ENCODE assay signal across 8 cellular contexts in genomic region chr3:123961508-123961856, GRCh38. TPM values are rescaled to one million over a fixed set of nuclear protein-coding genes. Genes with fewer than 3 reads are reported as not detected.
A peak's percentile ranks its signal among the peaks of the same experiment; 100 is the strongest.
DNase-seq lines count a peak whose midpoint lies in the region; ATAC-seq and TF ChIP-seq lines count a peak whose summit lies in the region.

No MANE protein-coding gene starts in this region.

- peak; percentile 3 for ATAC-seq in GM21576 (IDR thresholded peaks at IDR 0.05; ENCODE audit: unreplicated experiment)
- ATAC-seq in HG02981 (IDR thresholded peaks at IDR 0.05; ENCODE audit: unreplicated experiment) = no peak

- no peak for TF ChIP-seq CTCF in WERI-Rb-1 (IDR thresholded peaks at IDR 0.05; ENCODE audit: low read depth, low read length)
- TF ChIP-seq CTCF in glutamatergic neuron (IDR thresholded peaks at IDR 0.05; ENCODE audit: partially characterized antibody, unreplicated experiment) = no peak

- peak overlapping the region; percentile 94 for H3K9ac ChIP-seq in skeletal muscle satellite cell (ENCODE audit: low read depth, low read length)

- peak overlapping the region; percentile 94 for H3K27ac Mint-ChIP-seq in glutamatergic neuron (ENCODE audit: unreplicated experiment)

- H3K4me1 Mint-ChIP-seq in glutamatergic neuron (ENCODE audit: low read depth, unreplicated experiment) = peaks cover 4% of the 10 kb centered on the region

- H3K9me3 Mint-ChIP-seq in glutamatergic neuron (ENCODE audit: unreplicated experiment) = peaks cover 2% of the 10 kb centered on the region

- peak overlapping the region; percentile 87 for H3K4me2 ChIP-seq in skeletal muscle satellite cell (ENCODE audit: low read length)

- DNase-seq in WERI-Rb-1 = no peak
- no peak for DNase-seq in glutamatergic neuron
- DNase-seq in stimulated activated naive CD4-positive, alpha-beta T cell treated with Interleukin-2 at 50 U/mL for 16 hours (lab: John Stamatoyannopoulos, UW) = no peak
- DNase-seq in NCI-H2196 treated with DMSO at 0.1 percent for 48 hours (lab: John Stamatoyannopoulos, UW; ENCODE audit: unreplicated experiment) = no peak
- DNase-seq in NCI-H2227 treated with DMSO at 0.1 percent for 48 hours (lab: John Stamatoyannopoulos, UW) = no peak

- H3K27me3 ChIP-seq in WERI-Rb-1 (ENCODE audit: insufficient read depth, low read depth, severe bottlenecking) (no peaks in the 10 kb centered on the region), skeletal muscle satellite cell (ENCODE audit: control insufficient read depth, insufficient read depth, low read length) (peaks cover 6% of the 10 kb centered on the region)

- H3K27ac ChIP-seq in WERI-Rb-1 = peak overlapping the region; percentile 14; the same call in 1 of the 2 replicates

- H3K4me3 ChIP-seq in WERI-Rb-1 (ENCODE audit: low read depth, low read length) (peak overlapping the region; percentile 80), skeletal muscle satellite cell (ENCODE audit: low read length) (peak overlapping the region; percentile 88)

- H3K36me3 ChIP-seq in WERI-Rb-1 (peaks cover 2% of the 10 kb centered on the region; the same call in 1 of the 2 replicates), skeletal muscle satellite cell (ENCODE audit: insufficient read depth, low read length) (peaks cover 1% of the 10 kb centered on the region)

- H3K9me3 ChIP-seq in WERI-Rb-1 (ENCODE audit: severe bottlenecking) = no peaks in the 10 kb centered on the region
- no peaks in the 10 kb centered on the region for H3K9me3 ChIP-seq in skeletal muscle satellite cell (replicated peaks; ENCODE audit: low read length)

- peaks cover 21% of the 10 kb centered on the region for H3K4me1 ChIP-seq in skeletal muscle satellite cell (ENCODE audit: control insufficient read depth, insufficient read depth, low read length)

- peak overlapping the region; percentile 96 for H3K4me3 Mint-ChIP-seq in glutamatergic neuron (ENCODE audit: unreplicated experiment)

- H3K27me3 Mint-ChIP-seq in glutamatergic neuron (ENCODE audit: unreplicated experiment) = peaks cover 5% of the 10 kb centered on the region

- H3K36me3 Mint-ChIP-seq in glutamatergic neuron (ENCODE audit: unreplicated experiment) = no peaks in the 10 kb centered on the region

RNA-seq across cellular contexts. Expression of gene CCDC14, which starts 0.5 kb away (rescaled TPM):
- total RNA-seq in glutamatergic neuron (ENCODE audit: unreplicated experiment) = 84.6 TPM
- 17.0 and 17.3 TPM in 2 replicates for total RNA-seq in skeletal muscle satellite cell (2012; rRNA removed)

RNA-seq across cellular contexts. Expression of gene ROPN1, which starts 30.4 kb away (rescaled TPM):
- not detected for total RNA-seq in glutamatergic neuron (ENCODE audit: unreplicated experiment)
- not detected in 2 replicates for total RNA-seq in skeletal muscle satellite cell (2012; rRNA removed)
